ENCODE assay signal across 10 cellular contexts in genomic region chr16:55842369-55843104, GRCh38. TPM values are rescaled to one million over a fixed set of nuclear protein-coding genes. Genes with fewer than 3 reads are reported as not detected.
DNase-seq lines count a peak whose midpoint lies in the region; ATAC-seq and TF ChIP-seq lines count a peak whose summit lies in the region.
"Had no signal": no experiment of that assay in that cellular context is flagged by ENCODE, and none has a peak within 500 bp of the region (broad histone marks: within the 10 kb centered on the region; RNA-seq: fewer than 3 reads in every experiment).

No MANE protein-coding gene starts in this region.

- H3K4me3 ChIP-seq in NB4 (ENCODE audit: low read depth, low read length) (no peak overlapping the region), WERI-Rb-1 (ENCODE audit: low read depth, low read length) (no peak overlapping the region)
- H3K4me3 ChIP-seq: SJSA1 had no signal

- DNase-seq in NB4 (ENCODE audit: low read depth): peak; percentile 76
- peak; percentile 25 for DNase-seq in WERI-Rb-1
- peak; percentile 26 for DNase-seq in glomerular visceral epithelial cell (ENCODE audit: extremely low spot score)
- DNase-seq in pulmonary artery endothelial cell (ENCODE audit: low read depth, low spot score): peak; percentile 8
- no peak for DNase-seq in GOT3 (lab: John Stamatoyannopoulos, UW)
- DNase-seq: naive B cell had no signal

- no peaks in the 10 kb centered on the region for H3K9me3 ChIP-seq in WERI-Rb-1 (ENCODE audit: severe bottlenecking)
- H3K9me3 ChIP-seq: SJSA1 had no signal

- no peak for ATAC-seq in HG03196 (IDR thresholded peaks at IDR 0.05; ENCODE audit: unreplicated experiment)

- TF ChIP-seq CTCF in C4-2B (conservative IDR thresholded peaks at IDR 0.05) (peak; percentile 80), GM12874 (IDR thresholded peaks at IDR 0.05; ENCODE audit: insufficient read depth, low read depth, low read length) (peak; percentile 46; the same call in 1 of the 2 replicates), NB4 (IDR thresholded peaks at IDR 0.05; ENCODE audit: low read depth, low read length) (peak; percentile 57), WERI-Rb-1 (IDR thresholded peaks at IDR 0.05; ENCODE audit: low read depth, low read length) (peak; percentile 56)

- TF ChIP-seq POLR2A in NB4 (IDR thresholded peaks at IDR 0.05; ENCODE audit: extremely low read depth, insufficient read length): no peak

- no peaks in the 10 kb centered on the region for H3K27me3 ChIP-seq in WERI-Rb-1 (ENCODE audit: insufficient read depth, low read depth, severe bottlenecking)

- no peaks in the 10 kb centered on the region for H3K36me3 ChIP-seq in WERI-Rb-1
- H3K36me3 ChIP-seq: SJSA1 had no signal

- no peak overlapping the region for H3K27ac ChIP-seq in C4-2B
- H3K27ac ChIP-seq in WERI-Rb-1: no peak overlapping the region
- H3K27ac ChIP-seq: SJSA1 had no signal

RNA-seq across cellular contexts. Expression of gene CES1, which starts 9.6 kb away (rescaled TPM):
- 0.13 TPM in 1 of 2 replicates, not detected in the other for total RNA-seq in pulmonary artery endothelial cell
- total RNA-seq: SJSA1 had no signal

RNA-seq across cellular contexts. Expression of gene CES5A, which starts 32.6 kb away (rescaled TPM):
- not detected in 2 replicates for total RNA-seq in pulmonary artery endothelial cell
- total RNA-seq: SJSA1 had no signal
